In the genomic region with DNA sequence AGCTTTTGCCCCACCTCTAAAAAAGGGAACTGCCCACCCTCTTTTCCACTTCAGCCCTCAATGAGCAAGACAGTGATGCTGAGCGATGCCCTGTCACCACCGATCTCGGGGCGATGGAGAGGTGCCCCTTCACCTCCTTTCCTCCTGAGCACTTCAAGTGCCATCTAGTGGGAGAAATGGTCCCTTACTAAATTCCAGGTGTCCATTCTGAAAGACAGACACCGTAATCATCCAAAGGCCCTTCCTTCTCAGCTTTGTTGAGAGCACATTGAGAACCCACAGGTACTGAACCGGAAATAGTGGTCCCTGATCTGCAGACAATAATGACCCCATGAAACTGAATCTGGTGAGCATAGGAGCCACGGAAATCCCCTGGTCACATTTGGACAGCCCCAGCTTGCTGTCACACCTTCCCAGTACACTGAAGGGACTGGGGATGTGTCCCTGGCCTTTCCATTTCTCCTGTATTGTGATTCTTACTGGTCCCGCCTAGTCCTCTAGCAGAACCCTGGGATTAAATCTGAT, we compare ENCODE assay signal across 8 cellular contexts. TPM values are rescaled to one million over a fixed set of nuclear protein-coding genes. Genes with fewer than 3 reads are reported as not detected.
DNase-seq lines count a peak whose midpoint lies in the region; ATAC-seq, FAIRE-seq and TF ChIP-seq lines count a peak whose summit lies in the region.

No MANE protein-coding gene starts in this region.

- H3K4me3 ChIP-seq in small intestine (ENCODE audit: low read depth in 1 of 2, low read length in 2 of 2), result no peak overlapping the region

- TF ChIP-seq CTCF in C4-2B (conservative IDR thresholded peaks at IDR 0.05) (peak; percentile 78), foreskin keratinocyte (conservative IDR thresholded peaks at IDR 0.05) (peak; percentile 67)

- FAIRE-seq in small intestine (lab: Jason Lieb, UNC), result no peak

- DNase-seq in NCI-H2107 (lab: John Stamatoyannopoulos, UW) (peak; percentile 16), activated T-cell treated with anti-CD3 and anti-CD28 coated beads for 48 hours (ENCODE audit: low read depth) (peak; percentile 29), foreskin keratinocyte (no peak), small intestine (peak; percentile 51), NCI-H226 (no peak)

- no peaks in the 10 kb centered on the region for H3K9me3 ChIP-seq in small intestine (ENCODE audit: control insufficient read depth, low read depth)

- no peaks in the 10 kb centered on the region for H3K4me1 ChIP-seq in foreskin keratinocyte
- no peaks in the 10 kb centered on the region for H3K4me1 ChIP-seq in small intestine (ENCODE audit: control insufficient read depth in 2 of 2, insufficient read depth in 1 of 2, low read depth in 1 of 2, low read length in 1 of 2)

- peak; percentile 65 for ATAC-seq in GM18519 (IDR thresholded peaks at IDR 0.05; ENCODE audit: low FRiP score, unreplicated experiment)
- ATAC-seq in HG02870 (IDR thresholded peaks at IDR 0.05; ENCODE audit: unreplicated experiment), result peak; percentile 88
- ATAC-seq in foreskin keratinocyte, result peak; percentile 65

- 43 to 52% (median 45%) methylated on average over 8 of the region's 8 CpGs for WGBS in small intestine, 3 donors

- no peak overlapping the region for H3K27ac ChIP-seq in C4-2B
- no peak overlapping the region for H3K27ac ChIP-seq in foreskin keratinocyte
- peak overlapping the region in 1 of 2 donors; percentile 15 for H3K27ac ChIP-seq in small intestine (ENCODE audit: low read depth in 1 of 2, low read length in 1 of 2)

- peaks cover 14 to 17% of the 10 kb centered on the region in 2 donors for H3K36me3 ChIP-seq in small intestine (ENCODE audit: control insufficient read depth in 2 of 2, insufficient read depth in 2 of 2, low read length in 2 of 2)

- H3K27me3 ChIP-seq in foreskin keratinocyte (no peaks in the 10 kb centered on the region), small intestine (ENCODE audit: control insufficient read depth in 2 of 2, insufficient read depth in 2 of 2, low read length in 2 of 2) (no peaks in the 10 kb centered on the region)

RNA-seq across cellular contexts. Expression of a gene that starts 38.5 kb away (rescaled TPM):
- 14.9 TPM in 2 replicates for total RNA-seq in foreskin keratinocyte
- polyA plus RNA-seq in foreskin keratinocyte (6.1 and 7.4 TPM in 2 replicates), small intestine (10 to 100 TPM in 2 of 3 donors, 1 to 10 TPM in 1; 8.6 to 11.6 (median 10.4) TPM)

RNA-seq across cellular contexts. Expression of a gene that starts 54.6 kb away (rescaled TPM):
- 17.7 and 21.6 TPM in 2 replicates for total RNA-seq in foreskin keratinocyte
- 5.1 and 8.1 TPM in 2 replicates for polyA plus RNA-seq in foreskin keratinocyte
- polyA plus RNA-seq in small intestine, result 1 to 10 TPM in 1 of 3 donors, under 1 TPM in 2; 0.27 to 6.0 (median 0.45) TPM

Comparison
In these comparisons a context has a peak if more than half of its experiments do, and no peak if none do; other contexts are left out.
1. DNase-seq: peak in NCI-H2107 (single experiment), activated T-cell treated with anti-CD3 and anti-CD28 coated beads for 48 hours (single experiment) and small intestine (single experiment); none in foreskin keratinocyte (0 of 2) and NCI-H226 (single experiment).
2. Peak in every context shown above with its lines, with median percentiles within 50 percentile points of each other: ATAC-seq.